16 cellular contexts compared by ENCODE assay signal in genomic region chr6:162854734-162855191, GRCh38.
DNase-seq lines count a peak whose midpoint lies in the region; ATAC-seq and TF ChIP-seq lines count a peak whose summit lies in the region.
"Had no signal": no experiment of that assay in that cellular context is flagged by ENCODE, and none has a peak within 500 bp of the region (broad histone marks: within the 10 kb centered on the region; RNA-seq: fewer than 3 reads in every experiment).

No MANE protein-coding gene starts in this region.

- no peaks in the 10 kb centered on the region for H3K36me3 Mint-ChIP-seq in T-cell
- H3K36me3 Mint-ChIP-seq: activated CD8-positive, alpha-beta memory T cell treated with anti-CD3 and anti-CD28 coated beads, Interleukin-2, amount 10 ng/mL, durations not matched to agents 7 days and 5 days had no signal

- H3K4me1 Mint-ChIP-seq in T-cell: no peaks in the 10 kb centered on the region
- H3K4me1 Mint-ChIP-seq: activated CD8-positive, alpha-beta memory T cell treated with anti-CD3 and anti-CD28 coated beads, Interleukin-2, amount 10 ng/mL, durations not matched to agents 7 days and 5 days had no signal

- intact Hi-C loops in head of caudate nucleus (cut with DNase I): loop anchor here (5.0 kb wide), 2 partner anchors 328 to 558 kb away; partner anchors contain the start of gene QKI

- peak; percentile 37 for DNase-seq in DMS 273 (lab: John Stamatoyannopoulos, UW; ENCODE audit: unreplicated experiment)
- DNase-seq in DMS 273 treated with DMSO at 0.1 percent for 48 hours (lab: John Stamatoyannopoulos, UW): no peak
- DNase-seq in SHP77 treated with DMSO at 0.1 percent for 48 hours (lab: John Stamatoyannopoulos, UW): peak; percentile 40
- DNase-seq in head of caudate nucleus: peak in 35 of 42 donors; percentile 31 to 78 (median 52)
- peak; percentile 21 for DNase-seq in renal cortical epithelial cell (ENCODE audit: low read depth)
- no peak for DNase-seq in foreskin keratinocyte
- DNase-seq in T-cell: no peak
- no peak for DNase-seq in T-helper 2 cell
- DNase-seq: activated CD8-positive, alpha-beta memory T cell treated with anti-CD3 and anti-CD28 coated beads, Interleukin-2, amount 10 ng/mL, durations not matched to agents 7 days and 5 days; activated naive CD4-positive, alpha-beta T cell treated with Interleukin-2 at 50 U/mL for 16 hours; effector memory CD8-positive, alpha-beta T cell; HFFc6; Peyer's patch had no signal

- peaks cover 0 to 4% (median 0%) of the 10 kb centered on the region in 3 donors for H3K9me3 Mint-ChIP-seq in T-cell
- H3K9me3 Mint-ChIP-seq: HFFc6 had no signal

- H3K27me3 Mint-ChIP-seq in T-cell: no peaks in the 10 kb centered on the region
- H3K27me3 Mint-ChIP-seq: activated CD8-positive, alpha-beta memory T cell treated with anti-CD3 and anti-CD28 coated beads, Interleukin-2, amount 10 ng/mL, durations not matched to agents 7 days and 5 days; effector memory CD8-positive, alpha-beta T cell had no signal

- H3K4me3 Mint-ChIP-seq in T-cell: no peak overlapping the region
- H3K4me3 Mint-ChIP-seq: activated CD8-positive, alpha-beta memory T cell treated with anti-CD3 and anti-CD28 coated beads, Interleukin-2, amount 10 ng/mL, durations not matched to agents 7 days and 5 days; effector memory CD8-positive, alpha-beta T cell; HFFc6; stimulated activated naive CD8-positive, alpha-beta T cell treated with anti-CD3 and anti-CD28 coated beads, Interleukin-15, Interleukin-2, amounts not matched to agents 100 ng/mL and 50 ng/mL, for 24 hours had no signal

- H3K4me1 ChIP-seq in foreskin keratinocyte: peaks cover 3% of the 10 kb centered on the region
- H3K4me1 ChIP-seq: Peyer's patch had no signal

- CTCF ChIA-PET in T-cell (lab: Charles Lee): no interaction called here

- no peak for ATAC-seq in foreskin keratinocyte
- ATAC-seq in T-cell (replicated peaks in 1 of 4): no peak
- ATAC-seq: activated CD8-positive, alpha-beta memory T cell treated with anti-CD3 and anti-CD28 coated beads, Interleukin-2, amount 10 ng/mL, durations not matched to agents 7 days and 5 days; effector memory CD8-positive, alpha-beta T cell; K562 had no signal

- no peak for TF ChIP-seq CTCF in foreskin keratinocyte (conservative IDR thresholded peaks at IDR 0.05)

- no peak overlapping the region for H3K27ac Mint-ChIP-seq in T-cell
- H3K27ac Mint-ChIP-seq: activated CD8-positive, alpha-beta memory T cell treated with anti-CD3 and anti-CD28 coated beads, Interleukin-2, amount 10 ng/mL, durations not matched to agents 7 days and 5 days; effector memory CD8-positive, alpha-beta T cell; HFFc6; stimulated activated naive CD8-positive, alpha-beta T cell treated with anti-CD3 and anti-CD28 coated beads, Interleukin-15, Interleukin-2, amounts not matched to agents 100 ng/mL and 50 ng/mL, for 24 hours had no signal

- H3K27me3 ChIP-seq in foreskin keratinocyte: no peaks in the 10 kb centered on the region
- H3K27me3 ChIP-seq: Peyer's patch had no signal

- H3K27ac ChIP-seq in foreskin keratinocyte: no peak overlapping the region
- H3K27ac ChIP-seq: 22Rv1, Peyer's patch had no signal

- POLR2A ChIA-PET in T-cell (lab: Charles Lee): no interaction called here

Comparison
In these comparisons a context has a peak if more than half of its experiments do, and no peak if none do; other contexts are left out.
1. DNase-seq: peak in DMS 273 (single experiment), SHP77 treated with DMSO at 0.1 percent for 48 hours (single experiment), head of caudate nucleus (35 of 42) and renal cortical epithelial cell (single experiment); none in DMS 273 treated with DMSO at 0.1 percent for 48 hours (single experiment), foreskin keratinocyte (0 of 2), T-cell (0 of 34) and T-helper 2 cell (0 of 5).